ENCODE assay signal across 25 cellular contexts in the genomic region with DNA sequence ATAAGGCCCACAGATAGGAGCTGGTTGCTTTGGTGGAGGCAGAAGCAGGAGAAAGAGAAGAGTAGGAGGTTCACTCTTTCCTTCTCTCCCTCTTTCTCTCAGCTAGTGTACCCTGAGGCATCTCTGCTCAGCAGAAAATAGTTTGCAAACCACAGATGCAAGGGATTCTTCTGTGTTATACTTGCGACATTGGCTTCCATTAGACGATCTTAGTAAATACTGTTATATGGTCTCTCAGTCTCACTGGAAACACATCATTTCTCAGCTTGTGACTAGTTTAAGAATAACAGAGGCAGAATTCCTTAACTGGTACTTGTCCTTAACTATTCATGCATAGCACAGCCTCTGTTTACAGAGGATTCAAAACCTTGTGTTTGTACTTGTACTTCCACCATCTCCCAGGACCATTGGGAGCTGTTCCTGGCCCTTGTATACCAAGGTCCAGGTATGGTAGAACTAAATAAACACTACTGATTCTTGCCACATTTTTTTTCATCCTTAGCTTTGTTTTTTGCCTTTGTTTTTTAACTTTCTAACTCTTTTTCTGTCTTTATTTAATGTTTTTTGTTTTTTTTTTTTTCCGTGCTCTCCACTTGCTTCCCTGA.
A peak's percentile ranks its signal among the peaks of the same experiment; 100 is the strongest.
DNase-seq lines count a peak whose midpoint lies in the region; ATAC-seq and TF ChIP-seq lines count a peak whose summit lies in the region.
"Had no signal": no experiment of that assay in that cellular context is flagged by ENCODE, and none has a peak within 500 bp of the region (broad histone marks: within the 10 kb centered on the region; RNA-seq: fewer than 3 reads in every experiment).

No MANE protein-coding gene starts in this region.

- H2AFZ ChIP-seq in trophoblast cell (ENCODE audit: insufficient read depth, low read length, poor library complexity): no peak overlapping the region
- H2AFZ ChIP-seq in H9 (ENCODE audit: low read length): no peak overlapping the region

- H3K56ac ChIP-seq in H9 (ENCODE audit: insufficient read length, low read depth, low read length): no peak overlapping the region

- H3T11ph ChIP-seq in H9 (ENCODE audit: low read length): no peak overlapping the region

- H3K4ac ChIP-seq in trophoblast cell (ENCODE audit: low read depth, low read length) (no peak overlapping the region), H9 (ENCODE audit: low read depth, low read length) (no peak overlapping the region)

- peaks cover 2 to 7% of the 10 kb centered on the region in 2 experiments; a peak in 2 of 4 replicates for H3K4me1 Mint-ChIP-seq in H9

- H3K9me3 ChIP-seq in SK-N-MC (ENCODE audit: low read depth, low read length) (no peaks in the 10 kb centered on the region), esophagus muscularis mucosa (no peaks in the 10 kb centered on the region), trophoblast cell (ENCODE audit: insufficient read depth, low read depth, low read length) (no peaks in the 10 kb centered on the region), H9 (ENCODE audit: control insufficient read depth, low read depth, low read length) (peaks cover 6% of the 10 kb centered on the region)
- H3K9me3 ChIP-seq: SJCRH30 had no signal

- H3K9ac ChIP-seq in SK-N-MC (ENCODE audit: insufficient read length): no peak overlapping the region
- no peak overlapping the region for H3K9ac ChIP-seq in trophoblast cell (ENCODE audit: low read length)
- H3K9ac ChIP-seq in H9 (ENCODE audit: extremely low read depth, insufficient read length, low read length): no peak overlapping the region
- H3K9ac ChIP-seq: KMS-11 had no signal

- ATAC-seq in GM19463 (IDR thresholded peaks at IDR 0.05; ENCODE audit: unreplicated experiment): no peak
- ATAC-seq: CD8-positive, alpha-beta T cell had no signal

- DNase-seq in DMS53 (lab: John Stamatoyannopoulos, UW) (peak; percentile 22), SK-N-MC (ENCODE audit: low read depth, low spot score) (peak; percentile 62), esophagus muscularis mucosa (ENCODE audit: extremely low spot score) (peak; percentile 14), trophoblast cell (peak; percentile 60 to 91), H9 (no peak), NOMO-1 treated with dmso at 0.1 percent for 144 hours (lab: John Stamatoyannopoulos, UW; ENCODE audit: unreplicated experiment) (no peak)
- DNase-seq in stimulated activated CD4-positive, alpha-beta T cell treated with anti-CD3 and anti-CD28 coated beads, Interleukin-2, amount 100 ng/mL, for 48 hours: no peak
- DNase-seq: AML-193; C1 segment of cervical spinal cord; Calu3; CD8-positive, alpha-beta T cell; DMS153; EL; GF-D8; HCEC 1CT; NCI-H1092 treated with DMSO at 0.1 percent for 48 hours; NCI-H1436 treated with DMSO at 0.1 percent for 48 hours; NCI-H1930; NCI-H226; NCI-H524 treated with DMSO at 0.1 percent for 48 hours; OCI-M1; SJCRH30; SW 1271 had no signal

- H3K36me3 ChIP-seq in SK-N-MC (ENCODE audit: insufficient read depth, low read length) (no peaks in the 10 kb centered on the region), esophagus muscularis mucosa (no peaks in the 10 kb centered on the region), trophoblast cell (ENCODE audit: control insufficient read depth in 1 of 2, insufficient read depth in 2 of 2, low read length in 2 of 2) (no peaks in the 10 kb centered on the region)
- H3K36me3 ChIP-seq: SJCRH30 had no signal

- H3K4me2 ChIP-seq in trophoblast cell (ENCODE audit: low read length): no peak overlapping the region
- H3K4me2 ChIP-seq in H9 (ENCODE audit: insufficient read depth, insufficient read length, low read length): no peak overlapping the region
- H3K4me2 ChIP-seq: KMS-11 had no signal

- no peak overlapping the region for H4K5ac ChIP-seq in H9 (ENCODE audit: insufficient read length, low read depth, low read length)

- H3K27ac ChIP-seq in SK-N-MC: peak overlapping the region; percentile 82
- H3K27ac ChIP-seq in esophagus muscularis mucosa (replicated peaks in 1 of 4): no peak overlapping the region
- H3K27ac ChIP-seq in trophoblast cell (ENCODE audit: low read depth, low read length): no peak overlapping the region
- no peak overlapping the region for H3K27ac ChIP-seq in H9 (ENCODE audit: insufficient read length, low read depth, low read length)
- H3K27ac ChIP-seq: KMS-11, SJCRH30 had no signal

- H3K14ac ChIP-seq in trophoblast cell (ENCODE audit: low read length) (no peak overlapping the region), H9 (ENCODE audit: insufficient read depth, low read length) (no peak overlapping the region)

- no peak for TF ChIP-seq EP300 in esophagus muscularis mucosa (IDR thresholded peaks at IDR 0.05)

- H3K4me3 Mint-ChIP-seq in H9: no peak overlapping the region
- H3K4me3 Mint-ChIP-seq: CD8-positive, alpha-beta T cell had no signal

- H3K18ac ChIP-seq in trophoblast cell (ENCODE audit: low read length): no peak overlapping the region
- H3K18ac ChIP-seq in H9 (ENCODE audit: insufficient read length, low read depth, low read length): no peak overlapping the region

- H2BK20ac ChIP-seq in H9 (ENCODE audit: low read depth, low read length, poor library complexity, severe bottlenecking): no peak overlapping the region

- intact Hi-C loops in esophagus muscularis mucosa (cut with DNase I): no loop called here

- H3K27me3 Mint-ChIP-seq in H9 (ENCODE audit: low read depth): no peaks in the 10 kb centered on the region; the same call in 1 of the 2 replicates

- H3K27ac Mint-ChIP-seq in H9: no peak overlapping the region
- H3K27ac Mint-ChIP-seq: CD8-positive, alpha-beta T cell had no signal

- WGBS in esophagus muscularis mucosa: 75% methylated on average over 3 of the region's 3 CpGs
- no CpG with 5 or more reads among the region's 3 CpGs for WGBS in trophoblast cell (ENCODE audit: extremely low coverage, insufficient coverage, insufficient read length)
- no CpG with 5 or more reads among the region's 3 CpGs for WGBS in H9 (ENCODE audit: extremely low coverage, insufficient read length, low lambda C conversion rate)

- TF ChIP-seq POLR2A in esophagus muscularis mucosa (IDR thresholded peaks at IDR 0.05; ENCODE audit: low read depth): no peak

- no peaks in the 10 kb centered on the region for H3K79me1 ChIP-seq in trophoblast cell (ENCODE audit: low read length)
- no peaks in the 10 kb centered on the region for H3K79me1 ChIP-seq in H9 (ENCODE audit: insufficient read depth, low read depth, low read length, poor library complexity, severe bottlenecking)

- H3K36me3 Mint-ChIP-seq in H9 (ENCODE audit: insufficient read depth in 1 of 3, low read depth in 3 of 3): peaks cover 7 to 20% (median 8%) of the 10 kb centered on the region in 3 experiments
- H3K36me3 Mint-ChIP-seq: CD8-positive, alpha-beta T cell had no signal

- H3K79me2 ChIP-seq in trophoblast cell (ENCODE audit: control insufficient read depth, insufficient read depth, low read length, poor library complexity) (no peaks in the 10 kb centered on the region), H9 (ENCODE audit: insufficient read depth, low read length) (no peaks in the 10 kb centered on the region)

- H4K91ac ChIP-seq in trophoblast cell (ENCODE audit: low read depth, low read length): no peak overlapping the region
- no peak overlapping the region for H4K91ac ChIP-seq in H9 (ENCODE audit: insufficient read length, low read depth, low read length)

- no peaks in the 10 kb centered on the region for H3K23me2 ChIP-seq in H9 (ENCODE audit: insufficient read length, low read depth, low read length, poor library complexity, severe bottlenecking)

- H2BK12ac ChIP-seq in trophoblast cell (ENCODE audit: low read length) (no peak overlapping the region), H9 (ENCODE audit: insufficient read length, low read depth, low read length) (no peak overlapping the region)

- H2BK15ac ChIP-seq in H9 (ENCODE audit: low read depth, low read length): no peak overlapping the region

- H3K23ac ChIP-seq in trophoblast cell (ENCODE audit: low read length) (no peak overlapping the region), H9 (ENCODE audit: insufficient read length, low read depth, low read length) (no peak overlapping the region)

- H2AK5ac ChIP-seq in trophoblast cell (ENCODE audit: low read length) (no peak overlapping the region), H9 (ENCODE audit: insufficient read length, low read length) (no peak overlapping the region)

- peaks cover 12 to 17% of the 10 kb centered on the region in 2 experiments for H3K9me3 Mint-ChIP-seq in H9

- peak overlapping the region; percentile 33; the same call in 1 of the 2 replicates for H3K4me3 ChIP-seq in SK-N-MC
- no peak overlapping the region for H3K4me3 ChIP-seq in esophagus muscularis mucosa
- H3K4me3 ChIP-seq in trophoblast cell (ENCODE audit: low read depth, low read length): no peak overlapping the region
- H3K4me3 ChIP-seq: SJCRH30 had no signal

- H4K12ac ChIP-seq in trophoblast cell (ENCODE audit: low read depth, low read length): no peak overlapping the region

- no peak for TF ChIP-seq CTCF in esophagus muscularis mucosa (IDR thresholded peaks at IDR 0.05)
- no peak for TF ChIP-seq CTCF in H9 (conservative IDR thresholded peaks at IDR 0.05)

- no peak overlapping the region for H2BK120ac ChIP-seq in trophoblast cell (ENCODE audit: insufficient read depth, low read length, poor library complexity)
- no peak overlapping the region for H2BK120ac ChIP-seq in H9 (ENCODE audit: low read depth, low read length, poor library complexity, severe bottlenecking)

- no peaks in the 10 kb centered on the region for H4K20me1 ChIP-seq in H9 (ENCODE audit: control insufficient read depth, insufficient read depth, insufficient read length)

- H3K27me3 ChIP-seq in esophagus muscularis mucosa: no peaks in the 10 kb centered on the region
- no peaks in the 10 kb centered on the region for H3K27me3 ChIP-seq in trophoblast cell (ENCODE audit: insufficient read depth, low read length)
- no peaks in the 10 kb centered on the region for H3K27me3 ChIP-seq in H9 (ENCODE audit: insufficient read depth, low read length)
- H3K27me3 ChIP-seq: SJCRH30 had no signal

- no peak overlapping the region for H2BK5ac ChIP-seq in trophoblast cell (ENCODE audit: low read depth, low read length, poor library complexity)
- no peak overlapping the region for H2BK5ac ChIP-seq in H9 (ENCODE audit: insufficient read length, low read length)

- H4K8ac ChIP-seq in trophoblast cell (ENCODE audit: low read depth, low read length) (no peak overlapping the region), H9 (replicated peaks; ENCODE audit: insufficient read length, low read depth, low read length) (no peak overlapping the region)

- H3K4me1 ChIP-seq in esophagus muscularis mucosa (no peaks in the 10 kb centered on the region), trophoblast cell (ENCODE audit: control insufficient read depth in 1 of 2, insufficient read depth in 2 of 2, low read length in 2 of 2) (no peaks in the 10 kb centered on the region), H9 (ENCODE audit: insufficient read depth, low read length) (no peaks in the 10 kb centered on the region; the same call in 1 of the 2 replicates)
- H3K4me1 ChIP-seq: SJCRH30 had no signal

Comparison
In these comparisons a context has a peak if more than half of its experiments do, and no peak if none do; other contexts are left out.
1. DNase-seq: peak in DMS53 (single experiment), SK-N-MC (single experiment), esophagus muscularis mucosa (single experiment) and trophoblast cell (2 of 2); none in H9 (single experiment), stimulated activated CD4-positive, alpha-beta T cell treated with anti-CD3 and anti-CD28 coated beads, Interleukin-2, amount 100 ng/mL, for 48 hours (0 of 2) and NOMO-1 treated with dmso at 0.1 percent for 144 hours (single experiment).